22 cellular contexts compared by ENCODE assay signal in genomic region chrX:5788930-5789329, GRCh38.
DNase-seq lines count a peak whose midpoint lies in the region; FAIRE-seq and TF ChIP-seq lines count a peak whose summit lies in the region.
"Had no signal": no experiment of that assay in that cellular context is flagged by ENCODE, and none has a peak within 500 bp of the region (broad histone marks: within the 10 kb centered on the region; RNA-seq: fewer than 3 reads in every experiment).

No MANE protein-coding gene starts in this region.

- FAIRE-seq in astrocyte (lab: Jason Lieb, UNC) = peak; percentile 17
- FAIRE-seq: A204.1, D721Med, GM12878, GM12892, GM18507 had no signal

- no peak overlapping the region for H3K4me3 Mint-ChIP-seq in astrocyte (ENCODE audit: unreplicated experiment)
- H3K4me3 Mint-ChIP-seq: B cell; CD4-positive, alpha-beta T cell; CD8-positive, alpha-beta T cell had no signal

- in situ Hi-C loops in G401 (cut with HindIII; ENCODE audit: low sequenced_read_pairs) = no loop called here

- no peak overlapping the region for H2AFZ ChIP-seq in astrocyte (ENCODE audit: low read depth, low read length)

- no peaks in the 10 kb centered on the region for H3K9me3 Mint-ChIP-seq in astrocyte (ENCODE audit: unreplicated experiment)
- H3K9me3 Mint-ChIP-seq: CD4-positive, alpha-beta T cell; CD8-positive, alpha-beta T cell had no signal

- H3K4me2 ChIP-seq in astrocyte (ENCODE audit: low read length) = no peak overlapping the region
- H3K4me2 ChIP-seq: BLaER1 treated with 17β-estradiol and CSF1 and Interleukin-3, amounts not matched to agents 10 nM and 100 nM had no signal

- H3K4me3 ChIP-seq in astrocyte (ENCODE audit: insufficient read depth, low read depth, low read length) = no peak overlapping the region
- H3K4me3 ChIP-seq: BLaER1 treated with 17β-estradiol and CSF1 and Interleukin-3, amounts not matched to agents 10 nM and 100 nM; GM12878 had no signal

- no peaks in the 10 kb centered on the region for H3K27me3 ChIP-seq in astrocyte (ENCODE audit: insufficient read depth, low read length)
- H3K27me3 ChIP-seq: BLaER1 treated with 17β-estradiol and CSF1 and Interleukin-3, amounts not matched to agents 10 nM and 100 nM had no signal

- no peaks in the 10 kb centered on the region for H3K36me3 Mint-ChIP-seq in astrocyte (ENCODE audit: low read depth, unreplicated experiment)
- H3K36me3 Mint-ChIP-seq: CD8-positive, alpha-beta T cell had no signal

- no peak overlapping the region for H3K27ac ChIP-seq in astrocyte (ENCODE audit: low read depth, low read length)
- H3K27ac ChIP-seq: BLaER1 treated with 17β-estradiol and CSF1 and Interleukin-3, amounts not matched to agents 10 nM and 100 nM; C4-2B had no signal

- H3K27ac Mint-ChIP-seq in astrocyte (ENCODE audit: unreplicated experiment) = no peak overlapping the region
- H3K27ac Mint-ChIP-seq: B cell; CD4-positive, alpha-beta T cell; CD8-positive, alpha-beta T cell had no signal

- no peaks in the 10 kb centered on the region for H3K79me2 ChIP-seq in astrocyte (ENCODE audit: insufficient read depth, low read length)

- peak; percentile 32 for DNase-seq in Ammon's horn (ENCODE audit: low spot score)
- peak; percentile 0 for DNase-seq in G401 (ENCODE audit: low spot score)
- no peak for DNase-seq in astrocyte (ENCODE audit: low read depth)
- no peak for DNase-seq in NCI-H748 (lab: John Stamatoyannopoulos, UW; ENCODE audit: unreplicated experiment)
- DNase-seq in NCI-H774 (lab: John Stamatoyannopoulos, UW) = no peak
- DNase-seq in NCI-H146 (lab: John Stamatoyannopoulos, UW) = no peak
- DNase-seq: 8988T; ACHN; Caco-2; Calu3; CD4-positive, alpha-beta T cell; CD8-positive, alpha-beta T cell; DMS79 treated with DMSO at 0.1 percent for 48 hours; GDM1 had no signal

- H3K4me1 Mint-ChIP-seq in astrocyte (ENCODE audit: low read depth, unreplicated experiment) = no peaks in the 10 kb centered on the region
- H3K4me1 Mint-ChIP-seq: B cell had no signal

- no peaks in the 10 kb centered on the region for H3K4me1 ChIP-seq in astrocyte (ENCODE audit: insufficient read depth, low read length)
- H3K4me1 ChIP-seq: BLaER1 treated with 17β-estradiol and CSF1 and Interleukin-3, amounts not matched to agents 10 nM and 100 nM; Caco-2 had no signal

- H3K36me3 ChIP-seq in astrocyte (ENCODE audit: insufficient read depth, low read length) = no peaks in the 10 kb centered on the region
- H3K36me3 ChIP-seq: BLaER1 treated with 17β-estradiol and CSF1 and Interleukin-3, amounts not matched to agents 10 nM and 100 nM had no signal

- H3K9ac ChIP-seq in astrocyte (ENCODE audit: low read length) = no peak overlapping the region
- H3K9ac ChIP-seq: BLaER1 treated with 17β-estradiol and CSF1 and Interleukin-3, amounts not matched to agents 10 nM and 100 nM had no signal

- no peak for TF ChIP-seq CTCF in astrocyte (IDR thresholded peaks at IDR 0.05; ENCODE audit: insufficient read depth, low read depth, low read length)

- H3K9me3 ChIP-seq in astrocyte (ENCODE audit: insufficient read depth, low read depth, low read length) = no peaks in the 10 kb centered on the region
- H3K9me3 ChIP-seq: BLaER1 treated with 17β-estradiol and CSF1 and Interleukin-3, amounts not matched to agents 10 nM and 100 nM; Caco-2 had no signal

- H4K20me1 ChIP-seq in astrocyte (ENCODE audit: insufficient read depth, low read length) = no peaks in the 10 kb centered on the region
- H4K20me1 ChIP-seq: BLaER1 treated with 17β-estradiol and CSF1 and Interleukin-3, amounts not matched to agents 10 nM and 100 nM had no signal

- H3K27me3 Mint-ChIP-seq in astrocyte (ENCODE audit: low read depth, unreplicated experiment) = no peaks in the 10 kb centered on the region
- H3K27me3 Mint-ChIP-seq: B cell; CD4-positive, alpha-beta T cell had no signal

Comparison
In these comparisons a context has a peak if more than half of its experiments do, and no peak if none do; other contexts are left out.
1. DNase-seq: peak in Ammon's horn (single experiment) and G401 (single experiment); none in astrocyte (single experiment), NCI-H748 (single experiment), NCI-H774 (single experiment) and NCI-H146 (single experiment).